In the genomic region with DNA sequence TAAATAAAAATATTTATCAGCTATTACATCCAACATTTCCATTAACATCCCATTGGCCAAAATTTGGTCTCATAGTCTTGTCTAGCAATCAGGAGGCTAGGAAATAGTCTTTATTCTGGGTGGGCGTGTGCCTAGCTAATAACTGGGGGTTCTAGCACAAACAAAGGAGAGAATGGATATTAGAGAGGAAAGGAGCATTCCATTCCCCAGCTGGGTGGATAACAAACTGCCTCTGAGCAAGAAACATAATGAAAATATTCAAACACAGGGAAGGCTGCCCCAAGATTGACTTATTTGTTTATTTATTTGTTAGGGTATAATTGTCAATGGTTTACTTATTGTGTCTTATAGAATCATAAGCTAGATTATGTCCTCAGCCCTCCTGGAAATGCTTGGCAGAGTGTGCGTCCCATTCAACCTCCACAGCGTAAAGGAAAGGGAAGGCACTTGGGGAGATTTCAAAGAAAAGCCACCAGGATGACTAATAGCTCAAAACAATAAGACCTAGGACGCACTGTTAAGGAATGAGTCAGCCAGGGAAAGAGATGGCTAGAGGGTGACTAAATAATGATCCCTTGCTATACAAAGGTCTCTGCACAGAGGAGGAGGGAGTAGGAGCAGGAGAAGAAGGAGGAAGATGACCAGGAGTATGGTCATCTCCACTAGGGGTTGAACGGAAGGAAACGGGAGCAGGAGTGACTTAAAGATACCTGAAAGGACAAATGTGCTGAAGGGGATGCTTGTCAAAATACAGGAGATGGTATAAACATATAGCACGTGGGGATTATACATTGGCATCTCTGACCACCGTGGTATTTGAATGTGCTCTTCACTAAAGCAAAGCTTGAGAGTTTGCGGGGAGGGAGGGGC, we compare ENCODE assay signal across 10 cellular contexts. TPM values are rescaled to one million over a fixed set of nuclear protein-coding genes. Genes with fewer than 3 reads are reported as not detected.
A peak's percentile ranks its signal among the peaks of the same experiment; 100 is the strongest.
DNase-seq lines count a peak whose midpoint lies in the region; ATAC-seq and TF ChIP-seq lines count a peak whose summit lies in the region.
"Had no signal": no experiment of that assay in that cellular context is flagged by ENCODE, and none has a peak within 500 bp of the region (broad histone marks: within the 10 kb centered on the region; RNA-seq: fewer than 3 reads in every experiment).

No MANE protein-coding gene starts in this region.

- H3K27ac Mint-ChIP-seq in activated T-helper 17 cell treated with anti-CD3 and anti-CD28 coated beads, Interleukin-2, amount 50 U/mL, for 72 hours, result peak overlapping the region; percentile 53

- H3K36me3 Mint-ChIP-seq in activated T-helper 17 cell treated with anti-CD3 and anti-CD28 coated beads, Interleukin-2, amount 50 U/mL, for 72 hours (ENCODE audit: low read depth), result no peaks in the 10 kb centered on the region

- DNase-seq in AG09319 (ENCODE audit: extremely low read depth, low read depth) (peak; percentile 46), HS-27A (ENCODE audit: low read depth) (peak; percentile 64), kidney tubule cell (ENCODE audit: low spot score) (peak; percentile 97), thyroid gland (no peak), NCI-H2081 (lab: John Stamatoyannopoulos, UW) (no peak), vagina (ENCODE audit: extremely low spot score in 2 of 2) (no peak)
- DNase-seq: effector memory CD4-positive, alpha-beta T cell had no signal

- H3K27me3 Mint-ChIP-seq in activated T-helper 17 cell treated with anti-CD3 and anti-CD28 coated beads, Interleukin-2, amount 50 U/mL, for 72 hours, result peaks cover 9% of the 10 kb centered on the region

- TF ChIP-seq POLR2A in thyroid gland (IDR thresholded peaks at IDR 0.05), result no peak
- TF ChIP-seq POLR2A in vagina (IDR thresholded peaks at IDR 0.05), result no peak

- no peaks in the 10 kb centered on the region for H3K36me3 ChIP-seq in thyroid gland
- H3K36me3 ChIP-seq in vagina, result no peaks in the 10 kb centered on the region

- WGBS in thyroid gland, 2 donors, result 62 to 63% methylated on average over 9 of the region's 9 CpGs

- peak overlapping the region; percentile 27 for H3K4me3 Mint-ChIP-seq in activated T-helper 17 cell treated with anti-CD3 and anti-CD28 coated beads, Interleukin-2, amount 50 U/mL, for 72 hours

- H3K4me3 ChIP-seq in thyroid gland (replicated peaks in 1 of 3) (no peak overlapping the region), vagina (no peak overlapping the region)

- H3K9me3 ChIP-seq in thyroid gland (no peaks in the 10 kb centered on the region), vagina (no peaks in the 10 kb centered on the region)

- H3K4me1 Mint-ChIP-seq in activated T-helper 17 cell treated with anti-CD3 and anti-CD28 coated beads, Interleukin-2, amount 50 U/mL, for 72 hours, result peaks cover 22% of the 10 kb centered on the region

- H3K27me3 ChIP-seq in thyroid gland (no peaks in the 10 kb centered on the region), vagina (no peaks in the 10 kb centered on the region)

- H3K4me1 ChIP-seq in thyroid gland (no peaks in the 10 kb centered on the region), vagina (no peaks in the 10 kb centered on the region)

- peak; percentile 91 for ATAC-seq in activated T-helper 17 cell treated with anti-CD3 and anti-CD28 coated beads, Interleukin-2, amount 50 U/mL, for 72 hours (replicated peaks)
- no peak for ATAC-seq in HG03097 (IDR thresholded peaks at IDR 0.05; ENCODE audit: low FRiP score, unreplicated experiment)
- ATAC-seq: sciatic nerve had no signal

- intact Hi-C loops in thyroid gland (cut with DNase I) (no loop called here), vagina (cut with DNase I) (no loop called here)

- H3K9me3 Mint-ChIP-seq in activated T-helper 17 cell treated with anti-CD3 and anti-CD28 coated beads, Interleukin-2, amount 50 U/mL, for 72 hours, result no peaks in the 10 kb centered on the region

- TF ChIP-seq CTCF in AG09319 (IDR thresholded peaks at IDR 0.05; ENCODE audit: low read depth, low read length) (no peak), thyroid gland (IDR thresholded peaks at IDR 0.05) (no peak), vagina (IDR thresholded peaks at IDR 0.05) (no peak)

- H3K27ac ChIP-seq in thyroid gland (no peak overlapping the region), vagina (no peak overlapping the region)

RNA-seq across cellular contexts. Expression of a gene that starts 23.5 kb away (rescaled TPM):
- total RNA-seq in activated T-helper 17 cell treated with anti-CD3 and anti-CD28 coated beads, Interleukin-2, amount 50 U/mL, for 72 hours, result 10 to 100 TPM; 65.6 to 77.2 TPM
- total RNA-seq in thyroid gland (10 to 100 TPM; 19.2 to 33.7 (median 25.9) TPM), vagina (20.9 TPM)

RNA-seq across cellular contexts. Expression of a gene that starts 56.2 kb away (rescaled TPM):
- total RNA-seq in activated T-helper 17 cell treated with anti-CD3 and anti-CD28 coated beads, Interleukin-2, amount 50 U/mL, for 72 hours, result 1,000 to 10,000 TPM; 1,350 to 1,709 TPM
- total RNA-seq in thyroid gland, result 1,000 to 10,000 TPM in 1 of 4 donors, 100 to 1,000 TPM in 3; 553 to 1,479 (median 807) TPM
- total RNA-seq in vagina, result 579 TPM

Comparison
In these comparisons a context has a peak if more than half of its experiments do, and no peak if none do; other contexts are left out.
1. DNase-seq: peak in AG09319 (single experiment), HS-27A (single experiment) and kidney tubule cell (single experiment); none in thyroid gland (0 of 2), NCI-H2081 (0 of 2) and vagina (0 of 2).